ENCODE assay signal across 16 cellular contexts in the genomic region with DNA sequence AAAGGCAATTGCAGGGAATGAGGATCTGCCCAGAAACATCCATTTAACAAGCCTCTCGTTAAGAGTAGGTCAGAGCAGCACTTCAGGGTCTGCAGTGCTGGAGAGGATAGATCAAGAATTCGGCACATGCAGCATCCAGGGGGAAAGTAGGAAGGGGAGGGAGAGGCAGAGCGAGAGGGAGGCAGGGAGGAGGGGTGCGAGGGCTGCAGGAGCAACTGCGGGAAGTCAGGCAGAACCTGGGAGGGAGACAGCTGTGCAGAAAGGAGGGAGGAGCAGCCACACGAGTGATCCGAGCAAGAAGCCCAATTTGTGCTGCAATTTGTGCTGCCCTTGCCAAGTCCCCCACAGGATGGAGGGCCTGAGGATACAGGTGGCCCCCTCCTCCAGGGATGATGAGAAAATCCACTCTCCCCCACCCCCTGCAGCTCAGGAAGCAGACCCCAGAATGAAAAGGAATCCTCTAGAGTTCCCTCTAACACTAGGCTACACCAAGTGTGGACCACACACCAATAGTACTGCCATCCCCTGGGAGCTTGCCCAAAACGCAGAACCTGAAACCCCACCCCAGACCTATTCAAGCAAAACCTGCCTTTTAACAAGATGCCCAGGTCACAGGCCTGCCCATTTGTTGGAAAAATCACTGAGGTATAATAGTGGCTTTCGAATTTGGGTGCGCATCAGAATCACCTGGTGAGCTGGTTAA.
A peak's percentile ranks its signal among the peaks of the same experiment; 100 is the strongest.
DNase-seq lines count a peak whose midpoint lies in the region; ATAC-seq and TF ChIP-seq lines count a peak whose summit lies in the region.
"Had no signal": no experiment of that assay in that cellular context is flagged by ENCODE, and none has a peak within 500 bp of the region (broad histone marks: within the 10 kb centered on the region; RNA-seq: fewer than 3 reads in every experiment).

No MANE protein-coding gene starts in this region.

- H4K20me1 ChIP-seq in neural cell (ENCODE audit: insufficient read depth) (no peaks in the 10 kb centered on the region), PC-9 (ENCODE audit: insufficient read depth) (no peaks in the 10 kb centered on the region)

- H2AFZ ChIP-seq in neural cell (ENCODE audit: low read depth, low read length) (no peak overlapping the region), PC-9 (no peak overlapping the region)

- no peak for TF ChIP-seq EP300 in neural cell (conservative IDR thresholded peaks at IDR 0.05; ENCODE audit: poor library complexity, severe bottlenecking)

- peak; percentile 68 for DNase-seq in DMS 273 (lab: John Stamatoyannopoulos, UW; ENCODE audit: unreplicated experiment)
- DNase-seq in NCI-H187 (lab: John Stamatoyannopoulos, UW), result peak; percentile 23 to 57
- peak; percentile 78 for DNase-seq in SJCRH30
- DNase-seq in stimulated activated CD4-positive, alpha-beta T cell treated with anti-CD3 and anti-CD28 coated beads, Interleukin-4, amount 100 ng/mL, for 24 hours, result no peak
- DNase-seq in PC-9, result no peak
- no peak for DNase-seq in dedifferentiated amniotic fluid mesenchymal stem cell (ENCODE audit: extremely low spot score)
- DNase-seq: activated CD8-positive, alpha-beta memory T cell treated with anti-CD3 and anti-CD28 coated beads, Interleukin-2, amount 50 U/mL, for 4 hours; activated naive CD4-positive, alpha-beta T cell treated with anti-CD3 and anti-CD28 coated beads, Interleukin-2, amount 10 ng/mL, durations not matched to agents 7 days and 5 days; DMS153; effector memory CD8-positive, alpha-beta T cell; KBM-7; midbrain; NCI-H1436 had no signal

- BruUV-seq in PC-9 (replicated peaks; lab: Mats Ljungman, UMichigan), result no TSS peak

- H3K4me3 ChIP-seq in SJCRH30 (no peak overlapping the region), neural cell (ENCODE audit: low read length) (peak overlapping the region; percentile 43), PC-9 (no peak overlapping the region)

- H3K79me2 ChIP-seq in neural cell (replicated peaks; ENCODE audit: insufficient read depth, low read length), result no peaks in the 10 kb centered on the region
- no peaks in the 10 kb centered on the region for H3K79me2 ChIP-seq in PC-9 (ENCODE audit: low read depth)

- peak overlapping the region; percentile 29 for H3K9ac ChIP-seq in neural cell (ENCODE audit: low read length)

- no peak for ATAC-seq in HG03432 (IDR thresholded peaks at IDR 0.05; ENCODE audit: unreplicated experiment)
- ATAC-seq: effector memory CD8-positive, alpha-beta T cell; HCT116 had no signal

- intact Hi-C loops in PC-9 (cut with micrococcal nuclease; ENCODE audit: unreplicated experiment), result loop anchor here (10.0 kb wide), 1 partner anchor 154 kb away; no protein-coding TSS in a partner anchor

- TF ChIP-seq CTCF in neural cell (IDR thresholded peaks at IDR 0.05; ENCODE audit: poor library complexity, severe bottlenecking) (no peak), PC-9 (conservative IDR thresholded peaks at IDR 0.05) (no peak)

- H3K9me3 ChIP-seq in SJCRH30 (replicated peaks) (no peaks in the 10 kb centered on the region), neural cell (ENCODE audit: low read length) (no peaks in the 10 kb centered on the region), PC-9 (ENCODE audit: insufficient read depth, low read depth) (no peaks in the 10 kb centered on the region)

- TF ChIP-seq RAD21 in neural cell (conservative IDR thresholded peaks at IDR 0.05), result no peak

- H3K9me2 ChIP-seq in neural cell (ENCODE audit: insufficient read depth, low read length) (no peaks in the 10 kb centered on the region), PC-9 (ENCODE audit: insufficient read depth) (no peaks in the 10 kb centered on the region)

- H3K4me2 ChIP-seq in neural cell (ENCODE audit: low read length), result peak overlapping the region; percentile 1
- no peak overlapping the region for H3K4me2 ChIP-seq in PC-9

- CTCF ChIA-PET in PC-9 (lab: Charles Lee), result no interaction called here

- H3K36me3 ChIP-seq in SJCRH30 (no peaks in the 10 kb centered on the region), neural cell (ENCODE audit: insufficient read depth, low read length) (no peaks in the 10 kb centered on the region), PC-9 (ENCODE audit: low read depth) (no peaks in the 10 kb centered on the region)

- H3K4me1 ChIP-seq in SJCRH30 (peaks cover 3% of the 10 kb centered on the region; the same call in 1 of the 2 replicates), PC-9 (replicated peaks; ENCODE audit: insufficient read depth) (peaks cover 21% of the 10 kb centered on the region)

- H3F3A ChIP-seq in neural cell (ENCODE audit: insufficient read depth, low read length, poor library complexity, severe bottlenecking) (no peaks in the 10 kb centered on the region), PC-9 (ENCODE audit: insufficient read depth, low read depth) (peaks cover 18% of the 10 kb centered on the region)

- POLR2A ChIA-PET in PC-9 (lab: Charles Lee; ENCODE audit: unreplicated experiment), result no interaction called here

- H3K27ac ChIP-seq in SJCRH30, result no peak overlapping the region
- H3K27ac ChIP-seq in neural cell (ENCODE audit: low read length), result no peak overlapping the region
- H3K27ac ChIP-seq in PC-9, result no peak overlapping the region

- H3K27me3 ChIP-seq in SJCRH30 (no peaks in the 10 kb centered on the region), neural cell (ENCODE audit: insufficient read depth, low read depth, low read length) (no peaks in the 10 kb centered on the region), PC-9 (ENCODE audit: insufficient read depth, low read depth) (no peaks in the 10 kb centered on the region)

TF ChIP-seq in neural cell, 6 proteins besides CTCF, POLR2A, EP300 and RAD21:
- TF ChIP-seq, protein P1, sequence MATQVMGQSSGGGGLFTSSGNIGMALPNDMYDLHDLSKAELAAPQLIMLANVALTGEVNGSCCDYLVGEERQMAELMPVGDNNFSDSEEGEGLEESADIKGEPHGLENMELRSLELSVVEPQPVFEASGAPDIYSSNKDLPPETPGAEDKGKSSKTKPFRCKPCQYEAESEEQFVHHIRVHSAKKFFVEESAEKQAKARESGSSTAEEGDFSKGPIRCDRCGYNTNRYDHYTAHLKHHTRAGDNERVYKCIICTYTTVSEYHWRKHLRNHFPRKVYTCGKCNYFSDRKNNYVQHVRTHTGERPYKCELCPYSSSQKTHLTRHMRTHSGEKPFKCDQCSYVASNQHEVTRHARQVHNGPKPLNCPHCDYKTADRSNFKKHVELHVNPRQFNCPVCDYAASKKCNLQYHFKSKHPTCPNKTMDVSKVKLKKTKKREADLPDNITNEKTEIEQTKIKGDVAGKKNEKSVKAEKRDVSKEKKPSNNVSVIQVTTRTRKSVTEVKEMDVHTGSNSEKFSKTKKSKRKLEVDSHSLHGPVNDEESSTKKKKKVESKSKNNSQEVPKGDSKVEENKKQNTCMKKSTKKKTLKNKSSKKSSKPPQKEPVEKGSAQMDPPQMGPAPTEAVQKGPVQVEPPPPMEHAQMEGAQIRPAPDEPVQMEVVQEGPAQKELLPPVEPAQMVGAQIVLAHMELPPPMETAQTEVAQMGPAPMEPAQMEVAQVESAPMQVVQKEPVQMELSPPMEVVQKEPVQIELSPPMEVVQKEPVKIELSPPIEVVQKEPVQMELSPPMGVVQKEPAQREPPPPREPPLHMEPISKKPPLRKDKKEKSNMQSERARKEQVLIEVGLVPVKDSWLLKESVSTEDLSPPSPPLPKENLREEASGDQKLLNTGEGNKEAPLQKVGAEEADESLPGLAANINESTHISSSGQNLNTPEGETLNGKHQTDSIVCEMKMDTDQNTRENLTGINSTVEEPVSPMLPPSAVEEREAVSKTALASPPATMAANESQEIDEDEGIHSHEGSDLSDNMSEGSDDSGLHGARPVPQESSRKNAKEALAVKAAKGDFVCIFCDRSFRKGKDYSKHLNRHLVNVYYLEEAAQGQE (IDR thresholded peaks at IDR 0.05; ENCODE audit: borderline replicate concordance), result no peak
- TF ChIP-seq POLR2AphosphoS5 (IDR thresholded peaks at IDR 0.05) (no peak), EZH2 (IDR thresholded peaks at IDR 0.05; ENCODE audit: borderline replicate concordance, insufficient read depth, low read length, poor library complexity, severe bottlenecking) (no peak), TAF1 (IDR thresholded peaks at IDR 0.05; ENCODE audit: low read depth) (no peak), SMC3 (conservative IDR thresholded peaks at IDR 0.05; ENCODE audit: poor library complexity) (no peak), MXI1 (conservative IDR thresholded peaks at IDR 0.05; ENCODE audit: poor library complexity, severe bottlenecking) (no peak)
TF ChIP-seq in neural cell: peak in this region for 0.

Comparison
In these comparisons a context has a peak if more than half of its experiments do, and no peak if none do; other contexts are left out.
1. DNase-seq: peak in DMS 273 (single experiment), NCI-H187 (2 of 2) and SJCRH30 (2 of 2); none in stimulated activated CD4-positive, alpha-beta T cell treated with anti-CD3 and anti-CD28 coated beads, Interleukin-4, amount 100 ng/mL, for 24 hours (single experiment), PC-9 (0 of 2) and dedifferentiated amniotic fluid mesenchymal stem cell (single experiment).